In genomic region chr17:22490399-22490798, GRCh38 we compare ENCODE assay signal across 33 cellular contexts.
A peak's percentile ranks its signal among the peaks of the same experiment; 100 is the strongest.
DNase-seq lines count a peak whose midpoint lies in the region; ATAC-seq and TF ChIP-seq lines count a peak whose summit lies in the region.
"Had no signal": no experiment of that assay in that cellular context is flagged by ENCODE, and none has a peak within 500 bp of the region (broad histone marks: within the 10 kb centered on the region; RNA-seq: fewer than 3 reads in every experiment).

No MANE protein-coding gene starts in this region.

- H3K4me3 ChIP-seq in coronary artery: no peak overlapping the region
- H3K4me3 ChIP-seq in vagina: no peak overlapping the region
- H3K4me3 ChIP-seq in GM23338: no peak overlapping the region
- H3K4me3 ChIP-seq: A549; BLaER1; BLaER1 treated with 17β-estradiol and CSF1 and Interleukin-3, amounts not matched to agents 10 nM and 100 nM had no signal

- CTCF ChIA-PET in activated CD8-positive, alpha-beta T cell treated with anti-CD3 and anti-CD28 coated beads for 36 hours (lab: Charles Lee): no interaction called here

- no peaks in the 10 kb centered on the region for H3K4me1 Mint-ChIP-seq in GM23338
- H3K4me1 Mint-ChIP-seq in activated CD8-positive, alpha-beta T cell treated with anti-CD3 and anti-CD28 coated beads for 36 hours (ENCODE audit: low read depth): no peaks in the 10 kb centered on the region
- H3K4me1 Mint-ChIP-seq: B cell; CD14-positive monocyte; CD4-positive, alpha-beta memory T cell; CD4-positive, CD25-positive, alpha-beta regulatory T cell; CD8-positive, alpha-beta memory T cell had no signal

- no peak for TF ChIP-seq CTCF in coronary artery (IDR thresholded peaks at IDR 0.05)
- TF ChIP-seq CTCF in vagina (IDR thresholded peaks at IDR 0.05): no peak
- no peak for TF ChIP-seq CTCF in GM23338 (conservative IDR thresholded peaks at IDR 0.05; ENCODE audit: low read depth in 2 of 2)
- TF ChIP-seq CTCF in activated CD8-positive, alpha-beta T cell treated with anti-CD3 and anti-CD28 coated beads for 36 hours (IDR thresholded peaks at IDR 0.05): no peak

- H3K79me2 ChIP-seq in GM23338 (replicated peaks; ENCODE audit: insufficient read depth): no peaks in the 10 kb centered on the region

- no peak overlapping the region for H2AFZ ChIP-seq in GM23338

- TF ChIP-seq POLR2A in vagina (IDR thresholded peaks at IDR 0.05): no peak

- no peaks in the 10 kb centered on the region for H3K27me3 Mint-ChIP-seq in GM23338 (ENCODE audit: insufficient read depth, low read depth, poor library complexity)
- no peaks in the 10 kb centered on the region for H3K27me3 Mint-ChIP-seq in activated CD8-positive, alpha-beta T cell treated with anti-CD3 and anti-CD28 coated beads for 36 hours
- H3K27me3 Mint-ChIP-seq: B cell; CD4-positive, alpha-beta memory T cell; CD4-positive, alpha-beta T cell; CD4-positive, CD25-positive, alpha-beta regulatory T cell; CD8-positive, alpha-beta memory T cell had no signal

- no peak overlapping the region for H3K27ac Mint-ChIP-seq in GM23338
- no peak overlapping the region for H3K27ac Mint-ChIP-seq in activated CD8-positive, alpha-beta T cell treated with anti-CD3 and anti-CD28 coated beads for 36 hours
- H3K27ac Mint-ChIP-seq: B cell; CD14-positive monocyte; CD4-positive, alpha-beta memory T cell; CD4-positive, alpha-beta T cell; CD4-positive, CD25-positive, alpha-beta regulatory T cell; CD8-positive, alpha-beta memory T cell; CD8-positive, alpha-beta T cell had no signal

- H3K9me2 ChIP-seq in GM23338 (ENCODE audit: insufficient read depth): no peaks in the 10 kb centered on the region

- H3K36me3 ChIP-seq in vagina (no peaks in the 10 kb centered on the region), GM23338 (ENCODE audit: insufficient read depth) (no peaks in the 10 kb centered on the region)
- H3K36me3 ChIP-seq: BE2C; BLaER1; BLaER1 treated with 17β-estradiol and CSF1 and Interleukin-3, amounts not matched to agents 10 nM and 100 nM had no signal

- no peak for ATAC-seq in GM23338
- no peak for ATAC-seq in activated CD8-positive, alpha-beta T cell treated with anti-CD3 and anti-CD28 coated beads for 36 hours
- ATAC-seq: A549; CD8-positive, alpha-beta T cell had no signal

- H3K36me3 Mint-ChIP-seq in GM23338 (ENCODE audit: low read depth): peaks cover 40% of the 10 kb centered on the region
- peaks cover 2% of the 10 kb centered on the region for H3K36me3 Mint-ChIP-seq in activated CD8-positive, alpha-beta T cell treated with anti-CD3 and anti-CD28 coated beads for 36 hours (ENCODE audit: low read depth)
- H3K36me3 Mint-ChIP-seq: CD14-positive monocyte; CD4-positive, alpha-beta memory T cell; CD4-positive, CD25-positive, alpha-beta regulatory T cell; CD8-positive, alpha-beta memory T cell; CD8-positive, alpha-beta T cell had no signal

- H3F3A ChIP-seq in GM23338 (replicated peaks; ENCODE audit: low read depth): no peaks in the 10 kb centered on the region

- H3K27ac ChIP-seq in coronary artery (no peak overlapping the region), vagina (no peak overlapping the region), GM23338 (ENCODE audit: low read depth) (no peak overlapping the region)
- H3K27ac ChIP-seq: 22Rv1; A549; BLaER1; BLaER1 treated with 17β-estradiol and CSF1 and Interleukin-3, amounts not matched to agents 10 nM and 100 nM; C4-2B had no signal

- DNase-seq in coronary artery (ENCODE audit: low spot score): peak; percentile 46
- DNase-seq in posterior vena cava (ENCODE audit: low spot score): peak; percentile 22
- peak; percentile 64 to 81 for DNase-seq in vagina (ENCODE audit: extremely low spot score in 2 of 2)
- DNase-seq in GM23338 (ENCODE audit: low spot score): no peak
- no peak for DNase-seq in HuH-7 (ENCODE audit: low spot score)
- no peak for DNase-seq in activated CD8-positive, alpha-beta T cell treated with anti-CD3 and anti-CD28 coated beads for 36 hours
- DNase-seq: 8988T; ACHN; AML-193; BE2C; C1 segment of cervical spinal cord; Caco-2; Calu3; CD4-positive, alpha-beta memory T cell; CD4-positive, alpha-beta T cell; CD4-positive, CD25-positive, alpha-beta regulatory T cell; CD8-positive, alpha-beta memory T cell; CD8-positive, alpha-beta T cell; COR-L47; DMS 273 treated with DMSO at 0.1 percent for 48 hours; DMS153; DMS53; DMS79; DMS79 treated with DMSO at 0.1 percent for 48 hours; DND-41; EL had no signal

- H3K27me3 ChIP-seq in vagina (no peaks in the 10 kb centered on the region), GM23338 (ENCODE audit: insufficient read depth) (no peaks in the 10 kb centered on the region)
- H3K27me3 ChIP-seq: BE2C; BLaER1; BLaER1 treated with 17β-estradiol and CSF1 and Interleukin-3, amounts not matched to agents 10 nM and 100 nM had no signal

- no peak overlapping the region for H3K4me3 Mint-ChIP-seq in GM23338
- H3K4me3 Mint-ChIP-seq in activated CD8-positive, alpha-beta T cell treated with anti-CD3 and anti-CD28 coated beads for 36 hours: no peak overlapping the region
- H3K4me3 Mint-ChIP-seq: B cell; CD14-positive monocyte; CD4-positive, alpha-beta memory T cell; CD4-positive, alpha-beta T cell; CD4-positive, CD25-positive, alpha-beta regulatory T cell; CD8-positive, alpha-beta memory T cell; CD8-positive, alpha-beta T cell had no signal

- no peak overlapping the region for H3K4me2 ChIP-seq in GM23338
- H3K4me2 ChIP-seq: A549; BLaER1; BLaER1 treated with 17β-estradiol and CSF1 and Interleukin-3, amounts not matched to agents 10 nM and 100 nM had no signal

- POLR2A ChIA-PET in activated CD8-positive, alpha-beta T cell treated with anti-CD3 and anti-CD28 coated beads for 36 hours (lab: Charles Lee): no interaction called here

- H3K4me1 ChIP-seq in vagina (no peaks in the 10 kb centered on the region), GM23338 (ENCODE audit: insufficient read depth) (no peaks in the 10 kb centered on the region)
- H3K4me1 ChIP-seq: A549; BE2C; BLaER1; BLaER1 treated with 17β-estradiol and CSF1 and Interleukin-3, amounts not matched to agents 10 nM and 100 nM; Caco-2 had no signal

- no peaks in the 10 kb centered on the region for H3K9me3 ChIP-seq in vagina
- H3K9me3 ChIP-seq: A549, BE2C, Caco-2 had no signal

- H3K9me3 Mint-ChIP-seq in GM23338: peaks cover 99% of the 10 kb centered on the region
- peaks cover 25% of the 10 kb centered on the region for H3K9me3 Mint-ChIP-seq in activated CD8-positive, alpha-beta T cell treated with anti-CD3 and anti-CD28 coated beads for 36 hours

- intact Hi-C loops in posterior vena cava (cut with DNase I): no loop called here
- intact Hi-C loops in vagina (cut with DNase I): no loop called here
- intact Hi-C loops in activated CD8-positive, alpha-beta T cell treated with anti-CD3 and anti-CD28 coated beads for 36 hours (cut with micrococcal nuclease): no loop called here

- H4K20me1 ChIP-seq in GM23338 (replicated peaks; ENCODE audit: insufficient read depth): no peaks in the 10 kb centered on the region
- H4K20me1 ChIP-seq: BLaER1; BLaER1 treated with 17β-estradiol and CSF1 and Interleukin-3, amounts not matched to agents 10 nM and 100 nM had no signal

TF ChIP-seq in GM23338, 12 proteins besides CTCF, POLR2A, EP300 and RAD21 (continues in another document):
- no peak for TF ChIP-seq EZH2 (IDR thresholded peaks at IDR 0.05; ENCODE audit: low read depth, unreplicated experiment)
- no peak for TF ChIP-seq CREB1 (CRISPR knock-in tag; IDR thresholded peaks at IDR 0.05; ENCODE audit: low read depth)
- TF ChIP-seq POLR2AphosphoS5 (IDR thresholded peaks at IDR 0.05; ENCODE audit: low read depth): no peak
- TF ChIP-seq, protein P1, sequence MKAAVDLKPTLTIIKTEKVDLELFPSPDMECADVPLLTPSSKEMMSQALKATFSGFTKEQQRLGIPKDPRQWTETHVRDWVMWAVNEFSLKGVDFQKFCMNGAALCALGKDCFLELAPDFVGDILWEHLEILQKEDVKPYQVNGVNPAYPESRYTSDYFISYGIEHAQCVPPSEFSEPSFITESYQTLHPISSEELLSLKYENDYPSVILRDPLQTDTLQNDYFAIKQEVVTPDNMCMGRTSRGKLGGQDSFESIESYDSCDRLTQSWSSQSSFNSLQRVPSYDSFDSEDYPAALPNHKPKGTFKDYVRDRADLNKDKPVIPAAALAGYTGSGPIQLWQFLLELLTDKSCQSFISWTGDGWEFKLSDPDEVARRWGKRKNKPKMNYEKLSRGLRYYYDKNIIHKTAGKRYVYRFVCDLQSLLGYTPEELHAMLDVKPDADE (IDR thresholded peaks at IDR 0.05): no peak

Comparison
In these comparisons a context has a peak if more than half of its experiments do, and no peak if none do; other contexts are left out.
1. DNase-seq: peak in coronary artery (single experiment), posterior vena cava (single experiment) and vagina (2 of 2); none in GM23338 (single experiment), HuH-7 (single experiment) and activated CD8-positive, alpha-beta T cell treated with anti-CD3 and anti-CD28 coated beads for 36 hours (single experiment).